ENCODE assay signal across 1 cellular context in the genomic region with DNA sequence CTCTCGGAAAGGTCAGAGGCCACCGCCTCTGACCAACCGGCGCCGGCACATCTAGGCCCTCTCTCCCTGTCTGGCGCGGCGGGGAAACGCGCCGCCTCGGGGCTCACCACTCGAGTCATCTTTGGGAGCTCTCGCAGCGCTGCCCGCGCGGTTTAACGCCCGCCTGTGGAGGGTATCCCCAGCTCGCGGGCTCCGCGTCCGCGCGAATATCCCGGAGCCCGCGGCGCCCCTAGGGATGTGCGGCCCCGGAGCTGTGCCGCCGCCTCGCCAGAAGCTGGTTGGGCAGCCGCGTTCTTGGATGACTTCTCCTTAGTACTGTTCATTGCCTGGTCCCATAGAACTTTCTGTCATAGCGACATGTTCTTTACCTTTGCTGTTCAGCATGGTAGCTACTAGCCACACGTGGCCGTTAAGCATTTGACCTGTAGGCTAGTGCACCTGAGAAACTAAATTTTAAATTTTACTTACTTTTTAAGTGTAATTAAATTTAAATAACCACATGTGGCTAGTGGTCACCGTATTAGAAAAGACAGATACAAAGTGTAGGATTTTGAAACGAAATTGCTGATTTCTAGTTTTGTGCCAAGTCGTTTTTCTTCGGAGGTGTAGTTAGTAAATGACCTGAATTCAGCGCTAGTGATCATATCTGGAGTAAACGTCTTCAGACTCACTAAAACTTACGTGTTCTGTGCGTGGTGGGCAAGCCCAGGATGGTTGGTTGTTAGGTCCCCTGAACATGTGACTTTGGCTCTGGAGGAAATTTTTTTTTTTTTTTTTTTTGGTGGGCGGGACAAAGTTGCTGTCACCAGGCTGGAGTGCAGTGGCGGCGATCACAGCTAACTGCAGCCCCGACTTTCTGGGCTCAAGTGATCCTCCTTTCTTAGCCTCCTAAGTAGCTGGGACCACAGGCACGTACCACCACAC.
A peak's percentile ranks its signal among the peaks of the same experiment; 100 is the strongest.
TF ChIP-seq lines count a peak whose summit lies in the region.

No MANE protein-coding gene starts in this region.

TF ChIP-seq in GM12878, 131 proteins besides CTCF, POLR2A, EP300 and RAD21 (continued from another document):
- peak; percentile 74; the same call in 1 of the 2 replicates for TF ChIP-seq POLR2AphosphoS5 (IDR thresholded peaks at IDR 0.05; ENCODE audit: low read length)
- no peak for TF ChIP-seq BACH1 (IDR thresholded peaks at IDR 0.05; ENCODE audit: borderline replicate concordance)
- TF ChIP-seq SIX5 (IDR thresholded peaks at IDR 0.05; ENCODE audit: low read depth, low read length, severe bottlenecking), result no peak
- TF ChIP-seq, protein P1, sequence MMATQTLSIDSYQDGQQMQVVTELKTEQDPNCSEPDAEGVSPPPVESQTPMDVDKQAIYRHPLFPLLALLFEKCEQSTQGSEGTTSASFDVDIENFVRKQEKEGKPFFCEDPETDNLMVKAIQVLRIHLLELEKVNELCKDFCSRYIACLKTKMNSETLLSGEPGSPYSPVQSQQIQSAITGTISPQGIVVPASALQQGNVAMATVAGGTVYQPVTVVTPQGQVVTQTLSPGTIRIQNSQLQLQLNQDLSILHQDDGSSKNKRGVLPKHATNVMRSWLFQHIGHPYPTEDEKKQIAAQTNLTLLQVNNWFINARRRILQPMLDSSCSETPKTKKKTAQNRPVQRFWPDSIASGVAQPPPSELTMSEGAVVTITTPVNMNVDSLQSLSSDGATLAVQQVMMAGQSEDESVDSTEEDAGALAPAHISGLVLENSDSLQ (IDR thresholded peaks at IDR 0.05), result peak; percentile 31; the same call in 1 of the 2 replicates
- peak; percentile 93 for TF ChIP-seq RAD51 (IDR thresholded peaks at IDR 0.05)
TF ChIP-seq in GM12878: peak in this region for 20.
